19 cellular contexts compared by ENCODE assay signal in the genomic region with DNA sequence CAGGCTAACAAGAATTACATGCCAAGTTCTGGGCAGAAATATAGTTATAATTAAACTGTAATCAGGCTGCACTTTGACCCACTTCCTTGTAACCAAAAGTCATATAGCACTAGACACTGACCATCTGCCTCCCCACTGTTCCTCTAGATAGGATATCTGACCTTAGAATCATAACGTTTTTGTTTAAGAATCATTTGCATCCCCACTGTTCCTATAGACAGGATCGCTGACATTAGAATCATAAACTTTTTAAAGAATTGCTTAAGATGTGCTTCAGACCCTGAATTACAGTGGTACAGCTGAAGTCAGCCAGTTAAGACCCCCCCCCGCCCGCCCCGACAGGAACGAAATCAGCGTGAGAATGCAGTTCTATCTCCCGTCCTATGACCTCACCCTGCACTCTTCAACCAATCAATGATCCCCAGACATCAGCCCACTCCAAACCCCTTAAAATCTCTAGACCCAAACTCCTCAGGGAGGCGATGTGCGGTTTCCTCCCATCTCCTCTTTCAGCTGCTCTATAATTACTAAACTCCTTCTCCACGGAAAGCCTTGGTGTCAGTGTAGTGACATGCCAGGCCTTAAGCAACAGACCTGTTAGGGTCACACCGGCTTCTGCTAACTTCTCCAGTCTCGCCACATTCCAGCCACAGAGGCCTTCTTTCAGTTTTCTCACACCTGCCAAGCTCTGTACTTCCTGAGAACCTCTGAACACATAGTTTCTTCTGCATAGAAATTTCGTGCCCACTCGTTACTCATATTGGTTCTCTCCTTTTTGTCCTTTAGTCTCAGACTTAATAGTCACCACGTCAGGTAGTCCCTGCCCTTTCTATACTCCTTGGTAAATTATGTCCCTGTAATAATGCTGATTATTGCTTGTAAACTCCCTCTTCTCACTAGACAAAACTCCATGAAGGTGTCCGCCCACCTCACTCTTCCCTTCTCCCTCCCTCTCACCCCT.
A peak's percentile ranks its signal among the peaks of the same experiment; 100 is the strongest.
DNase-seq lines count a peak whose midpoint lies in the region; ATAC-seq, FAIRE-seq and TF ChIP-seq lines count a peak whose summit lies in the region.
"Had no signal": no experiment of that assay in that cellular context is flagged by ENCODE, and none has a peak within 500 bp of the region (broad histone marks: within the 10 kb centered on the region; RNA-seq: fewer than 3 reads in every experiment).

No MANE protein-coding gene starts in this region.

- peaks cover 23% of the 10 kb centered on the region for H3K4me1 Mint-ChIP-seq in nephron

- peak in 3 of 4 donors; percentile 48 to 83 (median 68) for ATAC-seq in heart left ventricle
- no peak for ATAC-seq in GM19467 (IDR thresholded peaks at IDR 0.05; ENCODE audit: unreplicated experiment)
- no peak for ATAC-seq in HG03469 (IDR thresholded peaks at IDR 0.05; ENCODE audit: unreplicated experiment)
- ATAC-seq: SK-N-SH treated with all-trans-retinoic acid at 6 μM for 48 hours had no signal

- DNase-seq in GM12891 (ENCODE audit: insufficient read length, low spot score) (no peak), SK-N-MC (ENCODE audit: low read depth, low spot score) (peak; percentile 56), heart left ventricle (no peak), cerebellar nuclear complex (lab: John Stamatoyannopoulos, UW) (no peak)
- DNase-seq in activated naive CD4-positive, alpha-beta T cell treated with Interleukin-2 at 50 U/mL for 16 hours = no peak
- DNase-seq: activated CD4-positive, alpha-beta T cell treated with anti-CD3 and anti-CD28 coated beads, Interleukin-2, amount 50 U/mL, for 1 hour; activated T-cell treated with anti-CD3 and anti-CD28 coated beads for 4 hours; COR-L47; kidney; MG63; NCI-H2029; stimulated activated CD4-positive, alpha-beta T cell treated with anti-CD3 and anti-CD28 coated beads, Interleukin-4, amount 100 ng/mL, for 4 hours had no signal

- H3K27ac ChIP-seq in SK-N-MC (no peak overlapping the region), heart left ventricle (peak overlapping the region in 1 of 12 donors; percentile 24)
- H3K27ac ChIP-seq: skin epidermis, thoracic aorta had no signal

- peak overlapping the region in 1 of 3 experiments; percentile 33 for H3K4me3 Mint-ChIP-seq in nephron
- H3K4me3 Mint-ChIP-seq: activated naive CD8-positive, alpha-beta T cell had no signal

- H3K4me1 ChIP-seq in heart left ventricle = peaks cover 0 to 15% (median 7%) of the 10 kb centered on the region in 12 donors

- H3K9me3 Mint-ChIP-seq in nephron = no peaks in the 10 kb centered on the region

- intact Hi-C loops in heart left ventricle (cut with DNase I) = no loop called here

- H3K27me3 Mint-ChIP-seq in nephron (ENCODE audit: low read depth) = no peaks in the 10 kb centered on the region
- H3K27me3 Mint-ChIP-seq: activated naive CD8-positive, alpha-beta T cell had no signal

- H3K27ac Mint-ChIP-seq in nephron = peak overlapping the region; percentile 28 to 89 (median 81)
- H3K27ac Mint-ChIP-seq: activated naive CD8-positive, alpha-beta T cell had no signal

- peaks cover 6% of the 10 kb centered on the region for H3K36me3 Mint-ChIP-seq in nephron (ENCODE audit: low read depth)

- no peaks in the 10 kb centered on the region for H3K9me3 ChIP-seq in SK-N-MC (ENCODE audit: low read depth, low read length)
- H3K9me3 ChIP-seq in heart left ventricle = peaks cover 0 to 6% (median 0%) of the 10 kb centered on the region in 12 donors
- H3K9me3 ChIP-seq: MG63, thoracic aorta had no signal

- H3K27me3 ChIP-seq in heart left ventricle = no peaks in the 10 kb centered on the region
- H3K27me3 ChIP-seq: MG63 had no signal

- TF ChIP-seq POLR2A in GM12891 (IDR thresholded peaks at IDR 0.05; ENCODE audit: low read depth, low read length) = no peak
- no peak for TF ChIP-seq POLR2A in heart left ventricle (IDR thresholded peaks at IDR 0.05)

- 0 out of 2 replicates have a peak, but pooled peaks cover 3% of the 10 kb centered on the region for H3K36me3 ChIP-seq in SK-N-MC (ENCODE audit: insufficient read depth, low read length)
- H3K36me3 ChIP-seq in heart left ventricle = no peaks in the 10 kb centered on the region
- H3K36me3 ChIP-seq: MG63, thoracic aorta had no signal

- no peak overlapping the region for H3K9ac ChIP-seq in SK-N-MC (ENCODE audit: insufficient read length)

- H3K4me3 ChIP-seq in SK-N-MC = no peak overlapping the region
- H3K4me3 ChIP-seq in heart left ventricle = no peak overlapping the region
- H3K4me3 ChIP-seq: MG63, skin epidermis, thoracic aorta had no signal

- WGBS in heart left ventricle, 4 donors = 55 to 64% (median 60%) methylated on average over 17 of the region's 17 CpGs

- no peak for TF ChIP-seq CTCF in heart left ventricle (IDR thresholded peaks at IDR 0.05)
- no peak for TF ChIP-seq CTCF in nephron (IDR thresholded peaks at IDR 0.05; ENCODE audit: unreplicated experiment in 3 of 3)

- FAIRE-seq in GM12891 (lab: Jason Lieb, UNC) = peak; percentile 23

TF ChIP-seq in GM12891, 5 proteins besides CTCF, POLR2A, EP300 and RAD21:
- TF ChIP-seq SPI1 (IDR thresholded peaks at IDR 0.05; ENCODE audit: low read depth, low read length) (no peak), PAX5 (IDR thresholded peaks at IDR 0.05; ENCODE audit: insufficient read depth, low read length, severe bottlenecking) (no peak), TAF1 (IDR thresholded peaks at IDR 0.05; ENCODE audit: low read depth, low read length) (no peak), POLR2AphosphoS5 (IDR thresholded peaks at IDR 0.05; ENCODE audit: low read depth, low read length) (no peak), POU2F2 (IDR thresholded peaks at IDR 0.05; ENCODE audit: low read depth, low read length) (no peak)
TF ChIP-seq in GM12891: peak in this region for 0.

Comparison
In these comparisons a context has a peak if more than half of its experiments do, and no peak if none do; other contexts are left out.
1. ATAC-seq: peak in heart left ventricle (3 of 4); none in GM19467 (single experiment) and HG03469 (single experiment).